Comparison of ENCODE assay signal across 8 cellular contexts in genomic region chr11:114159802-114160588, GRCh38.
DNase-seq lines count a peak whose midpoint lies in the region; ATAC-seq, FAIRE-seq and TF ChIP-seq lines count a peak whose summit lies in the region.

No MANE protein-coding gene starts in this region.

- no peak for TF ChIP-seq CTCF in fibroblast of mammary gland (conservative IDR thresholded peaks at IDR 0.05; ENCODE audit: control insufficient read depth, insufficient read depth, low read depth, low read length)
- TF ChIP-seq CTCF in nephron (IDR thresholded peaks at IDR 0.05; ENCODE audit: unreplicated experiment in 3 of 3): no peak

- peak; percentile 54 for ATAC-seq in GM19463 (IDR thresholded peaks at IDR 0.05; ENCODE audit: unreplicated experiment)
- peak; percentile 90 to 92 for ATAC-seq in stimulated activated naive B cell treated with anti-CD40 and anti-IgM and Interleukin-4, amounts not matched to agents 10 μg/mL and 1 μg/mL and 100 μg/mL, for 72 hours (replicated peaks)

- FAIRE-seq in RCC 7860 (lab: Jason Lieb, UNC): peak; percentile 87

- H3K4me1 Mint-ChIP-seq in activated T-helper 2 cell treated with anti-CD3 and anti-CD28 coated beads, Interferon-gamma antibody, Interleukin-2, Interleukin-4, amounts not matched to agents 10 μg/mL and 5 μg/mL and 100 μg/mL, durations not matched to agents 14 hours and 24 hours and 36 hours (ENCODE audit: low read depth): peaks cover 50% of the 10 kb centered on the region
- H3K4me1 Mint-ChIP-seq in nephron: peaks cover 70% of the 10 kb centered on the region
- H3K4me1 Mint-ChIP-seq in stimulated activated naive B cell treated with anti-CD40 and anti-IgM and Interleukin-4, amounts not matched to agents 10 μg/mL and 1 μg/mL and 100 μg/mL, for 72 hours: peaks cover 60 to 92% of the 10 kb centered on the region in 2 donors

- H3K27ac Mint-ChIP-seq in activated T-helper 2 cell treated with anti-CD3 and anti-CD28 coated beads, Interferon-gamma antibody, Interleukin-2, Interleukin-4, amounts not matched to agents 10 μg/mL and 5 μg/mL and 100 μg/mL, durations not matched to agents 14 hours and 24 hours and 36 hours: peak overlapping the region; percentile 78
- H3K27ac Mint-ChIP-seq in nephron: peak overlapping the region; percentile 32 to 84 (median 69)
- H3K27ac Mint-ChIP-seq in stimulated activated naive B cell treated with anti-CD40 and anti-IgM and Interleukin-4, amounts not matched to agents 10 μg/mL and 1 μg/mL and 100 μg/mL, for 72 hours: peak overlapping the region; percentile 76

- peak; percentile 74 for DNase-seq in A172 (ENCODE audit: low spot score)
- peak; percentile 99 for DNase-seq in LHCN-M2 (ENCODE audit: low read depth)
- peak; percentile 93 for DNase-seq in RCC 7860 (ENCODE audit: low spot score)
- peak; percentile 90 for DNase-seq in activated T-helper 2 cell treated with anti-CD3 and anti-CD28 coated beads, Interferon-gamma antibody, Interleukin-2, Interleukin-4, amounts not matched to agents 10 μg/mL and 5 μg/mL and 100 μg/mL, durations not matched to agents 14 hours and 24 hours and 36 hours (ENCODE audit: low spot score)
- DNase-seq in fibroblast of mammary gland (ENCODE audit: low read depth): peak; percentile 99
- peak; percentile 85 for DNase-seq in stimulated activated naive B cell treated with anti-CD40 and anti-IgM and Interleukin-4, amounts not matched to agents 10 μg/mL and 1 μg/mL and 100 μg/mL, for 72 hours

- H3K27me3 Mint-ChIP-seq in activated T-helper 2 cell treated with anti-CD3 and anti-CD28 coated beads, Interferon-gamma antibody, Interleukin-2, Interleukin-4, amounts not matched to agents 10 μg/mL and 5 μg/mL and 100 μg/mL, durations not matched to agents 14 hours and 24 hours and 36 hours (ENCODE audit: low read depth): no peaks in the 10 kb centered on the region
- peaks cover 65% of the 10 kb centered on the region for H3K27me3 Mint-ChIP-seq in nephron (ENCODE audit: low read depth)
- no peaks in the 10 kb centered on the region for H3K27me3 Mint-ChIP-seq in stimulated activated naive B cell treated with anti-CD40 and anti-IgM and Interleukin-4, amounts not matched to agents 10 μg/mL and 1 μg/mL and 100 μg/mL, for 72 hours

- H3K9me3 Mint-ChIP-seq in activated T-helper 2 cell treated with anti-CD3 and anti-CD28 coated beads, Interferon-gamma antibody, Interleukin-2, Interleukin-4, amounts not matched to agents 10 μg/mL and 5 μg/mL and 100 μg/mL, durations not matched to agents 14 hours and 24 hours and 36 hours: no peaks in the 10 kb centered on the region
- no peaks in the 10 kb centered on the region for H3K9me3 Mint-ChIP-seq in nephron
- peaks cover 3 to 5% of the 10 kb centered on the region in 2 donors for H3K9me3 Mint-ChIP-seq in stimulated activated naive B cell treated with anti-CD40 and anti-IgM and Interleukin-4, amounts not matched to agents 10 μg/mL and 1 μg/mL and 100 μg/mL, for 72 hours

- intact Hi-C loops in activated T-helper 2 cell treated with anti-CD3 and anti-CD28 coated beads, Interferon-gamma antibody, Interleukin-2, Interleukin-4, amounts not matched to agents 10 μg/mL and 5 μg/mL and 100 μg/mL, durations not matched to agents 14 hours and 24 hours and 36 hours (cut with micrococcal nuclease): loop anchor here (10.0 kb wide), 2 partner anchors 55 kb away; no protein-coding TSS in a partner anchor

- H3K36me3 Mint-ChIP-seq in activated T-helper 2 cell treated with anti-CD3 and anti-CD28 coated beads, Interferon-gamma antibody, Interleukin-2, Interleukin-4, amounts not matched to agents 10 μg/mL and 5 μg/mL and 100 μg/mL, durations not matched to agents 14 hours and 24 hours and 36 hours (ENCODE audit: low read depth): no peaks in the 10 kb centered on the region
- H3K36me3 Mint-ChIP-seq in nephron (ENCODE audit: low read depth): no peaks in the 10 kb centered on the region
- peaks cover 0 to 6% of the 10 kb centered on the region in 2 donors for H3K36me3 Mint-ChIP-seq in stimulated activated naive B cell treated with anti-CD40 and anti-IgM and Interleukin-4, amounts not matched to agents 10 μg/mL and 1 μg/mL and 100 μg/mL, for 72 hours

- peak overlapping the region; percentile 30 for H3K4me3 ChIP-seq in fibroblast of mammary gland (ENCODE audit: control insufficient read depth, low read depth, low read length)

- peak overlapping the region; percentile 53 for H3K4me3 Mint-ChIP-seq in activated T-helper 2 cell treated with anti-CD3 and anti-CD28 coated beads, Interferon-gamma antibody, Interleukin-2, Interleukin-4, amounts not matched to agents 10 μg/mL and 5 μg/mL and 100 μg/mL, durations not matched to agents 14 hours and 24 hours and 36 hours (ENCODE audit: low read depth)
- H3K4me3 Mint-ChIP-seq in nephron: peak overlapping the region; percentile 18 to 35 (median 20)
- H3K4me3 Mint-ChIP-seq in stimulated activated naive B cell treated with anti-CD40 and anti-IgM and Interleukin-4, amounts not matched to agents 10 μg/mL and 1 μg/mL and 100 μg/mL, for 72 hours: peak overlapping the region; percentile 69 to 74

Comparison
In these comparisons a context has a peak if more than half of its experiments do, and no peak if none do; other contexts are left out.
1. Peak in every context shown above with its lines: DNase-seq, ATAC-seq and H3K4me3 ChIP-seq.
2. H3K4me3 Mint-ChIP-seq: peak in every context shown above with its lines; median percentile 72 in stimulated activated naive B cell treated with anti-CD40 and anti-IgM and Interleukin-4, amounts not matched to agents 10 μg/mL and 1 μg/mL and 100 μg/mL, for 72 hours; 53 in activated T-helper 2 cell treated with anti-CD3 and anti-CD28 coated beads, Interferon-gamma antibody, Interleukin-2, Interleukin-4, amounts not matched to agents 10 μg/mL and 5 μg/mL and 100 μg/mL, durations not matched to agents 14 hours and 24 hours and 36 hours; 20 in nephron.